9 cellular contexts compared by ENCODE assay signal in genomic region chr1:16006552-16007485, GRCh38. TPM values are rescaled to one million over a fixed set of nuclear protein-coding genes. Genes with fewer than 3 reads are reported as not detected.
DNase-seq lines count a peak whose midpoint lies in the region; ATAC-seq and TF ChIP-seq lines count a peak whose summit lies in the region.
"Had no signal": no experiment of that assay in that cellular context is flagged by ENCODE, and none has a peak within 500 bp of the region (broad histone marks: within the 10 kb centered on the region; RNA-seq: fewer than 3 reads in every experiment).

No MANE protein-coding gene starts in this region.

- peak; percentile 79 for ATAC-seq in esophagus mucosa
- no peak for ATAC-seq in HG03442 (IDR thresholded peaks at IDR 0.05; ENCODE audit: unreplicated experiment)
- no peak for ATAC-seq in GM21528 (IDR thresholded peaks at IDR 0.05; ENCODE audit: low FRiP score, unreplicated experiment)
- ATAC-seq in HG03469 (IDR thresholded peaks at IDR 0.05; ENCODE audit: unreplicated experiment) = no peak

- TF ChIP-seq CTCF in GM06990 (IDR thresholded peaks at IDR 0.05; ENCODE audit: insufficient read depth, low read length, poor library complexity, severe bottlenecking) = peak; percentile 35

- no peak overlapping the region for H3K4me3 ChIP-seq in GM06990 (replicated peaks; ENCODE audit: low read depth, low read length)

- no peaks in the 10 kb centered on the region for H3K36me3 ChIP-seq in GM06990 (ENCODE audit: control insufficient read depth, insufficient read depth, low read length)

- DNase-seq in A172 (ENCODE audit: low spot score) (peak; percentile 40), GM06990 (ENCODE audit: extremely low read depth, insufficient read length) (peak; percentile 40), OCI-M1 (lab: John Stamatoyannopoulos, UW) (peak; percentile 51), GDM1 (lab: John Stamatoyannopoulos, UW) (no peak)
- DNase-seq: GOT3 had no signal

- no peaks in the 10 kb centered on the region; the same call in 1 of the 2 replicates for H3K27me3 ChIP-seq in GM06990 (replicated peaks; ENCODE audit: control insufficient read depth, insufficient read depth, low read length)

RNA-seq across cellular contexts. Expression of gene SRARP, which starts 2.8 kb away (rescaled TPM):
- not detected in 2 replicates for total RNA-seq in A172 (2014; rRNA removed; shearing (Covaris generic))
- not detected for total RNA-seq in esophagus mucosa

RNA-seq across cellular contexts. Expression of gene HSPB7, which starts 11.0 kb away (rescaled TPM):
- not detected in 2 replicates for total RNA-seq in A172 (2014; rRNA removed; shearing (Covaris generic))
- 1.6 TPM for total RNA-seq in esophagus mucosa

RNA-seq across cellular contexts. Expression of gene CLCNKA, which starts 15.0 kb away (rescaled TPM):
- total RNA-seq in A172 (2014; rRNA removed; shearing (Covaris generic)) = not detected in 2 replicates
- 0.08 TPM for total RNA-seq in esophagus mucosa

RNA-seq across cellular contexts. Expression of gene ZBTB17, which starts 30.9 kb away (rescaled TPM):
- 23.8 and 25.1 TPM in 2 replicates for total RNA-seq in A172 (2014; rRNA removed; shearing (Covaris generic))
- 26.5 TPM for total RNA-seq in esophagus mucosa

RNA-seq across cellular contexts. Expression of gene CLCNKB, which starts 36.8 kb away (rescaled TPM):
- total RNA-seq in A172 (2014; rRNA removed; shearing (Covaris generic)) = not detected in 2 replicates
- not detected for total RNA-seq in esophagus mucosa
